22 cellular contexts compared by ENCODE assay signal in the genomic region with DNA sequence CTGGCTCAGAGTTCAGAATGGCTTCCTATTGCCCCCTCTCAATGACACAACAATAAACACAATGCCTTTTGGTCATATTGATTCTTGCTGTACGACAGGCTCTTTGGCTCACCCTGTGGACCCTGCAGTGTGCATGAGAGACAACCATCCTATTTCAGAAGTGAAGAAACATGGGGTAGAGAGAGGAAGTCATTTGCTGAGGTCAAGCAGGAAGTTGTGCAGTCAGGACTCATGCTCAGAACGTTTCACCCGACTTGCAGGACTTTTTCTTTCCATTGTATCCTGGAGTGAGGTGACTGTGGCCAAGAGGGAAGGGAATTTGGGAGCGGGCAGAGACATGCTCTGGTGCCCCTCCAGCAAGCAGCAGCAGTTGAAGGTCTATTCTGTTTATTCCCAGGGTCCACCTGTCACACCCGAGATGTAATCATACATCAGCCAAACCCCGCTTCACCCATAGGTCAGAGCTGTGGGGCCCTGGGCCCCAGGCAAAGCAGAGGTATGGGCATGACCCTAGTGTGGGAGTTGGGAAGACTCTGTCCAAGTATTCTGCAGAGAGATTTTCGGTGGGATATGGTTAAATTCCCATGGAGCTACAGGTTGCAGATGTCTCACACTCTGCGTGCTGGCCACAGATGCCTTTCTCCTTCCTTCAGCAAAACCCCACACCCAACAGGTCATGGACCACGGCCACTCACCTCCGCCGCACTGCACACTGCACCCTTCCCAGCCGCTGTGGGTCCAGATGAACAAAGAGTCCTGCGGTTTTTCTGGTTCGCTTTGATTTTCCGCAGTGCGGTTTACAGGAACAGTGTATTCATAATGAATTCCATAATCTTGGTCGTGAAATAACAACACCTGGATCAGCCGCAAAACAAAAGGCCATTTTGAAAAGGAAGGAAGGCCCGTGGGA.
"Had no signal": no experiment of that assay in that cellular context is flagged by ENCODE, and none has a peak within 500 bp of the region (broad histone marks: within the 10 kb centered on the region; RNA-seq: fewer than 3 reads in every experiment).

No MANE protein-coding gene starts in this region.

- H3K27ac ChIP-seq: breast epithelium, gastroesophageal sphincter, sigmoid colon, stomach, transverse colon, uterus had no signal

- H3K27me3 ChIP-seq: breast epithelium, gastroesophageal sphincter, sigmoid colon, stomach, transverse colon, uterus had no signal

- H3K36me3 ChIP-seq: breast epithelium, gastroesophageal sphincter, sigmoid colon, stomach, transverse colon, uterus had no signal

- H3K4me1 ChIP-seq: breast epithelium, gastroesophageal sphincter, sigmoid colon, stomach, transverse colon, uterus had no signal

- H3K4me3 ChIP-seq: breast epithelium, gastroesophageal sphincter, sigmoid colon, smooth muscle cell, stomach, transverse colon, uterus had no signal

- H3K9me3 ChIP-seq: breast epithelium, gastroesophageal sphincter, sigmoid colon, transverse colon, uterus had no signal

- ATAC-seq: activated CD4-positive, alpha-beta T cell treated with anti-CD3 and anti-CD28 coated beads for 36 hours; gastroesophageal sphincter; stimulated activated memory B cell treated with anti-CD40 and anti-IgM and Interleukin-4, amounts not matched to agents 10 μg/mL and 1 μg/mL and 100 μg/mL, for 72 hours had no signal

- H3K4me2 ChIP-seq: smooth muscle cell had no signal

- DNase-seq: activated B cell treated with CpG ODN at 0.5 μM for 24 hours; activated CD4-positive, alpha-beta T cell treated with anti-CD3 and anti-CD28 coated beads for 36 hours; activated CD4-positive, alpha-beta T cell treated with anti-CD3 and anti-CD28 coated beads, Interleukin-2, amount 50 U/mL, for 48 hours; activated CD8-positive, alpha-beta memory T cell treated with anti-CD3 and anti-CD28 coated beads, Interleukin-2, amount 50 U/mL, for 48 hours; activated effector memory CD4-positive, alpha-beta T cell treated with Interleukin-2 at 50 U/mL for 16 hours; activated naive CD4-positive, alpha-beta T cell treated with anti-CD3 and anti-CD28 coated beads for 36 hours; activated naive CD8-positive, alpha-beta T cell treated with anti-CD3 and anti-CD28 coated beads, Interleukin-2, amount 10 ng/mL, durations not matched to agents 7 days and 5 days; activated T-cell treated with anti-CD3 and anti-CD28 coated beads, Interleukin-2, amount 50 U/mL, for 48 hours; amniotic stem cell; cortex of kidney; endodermal cell; hypothalamus; sigmoid colon; stimulated activated CD4-positive, alpha-beta T cell treated with anti-CD3 and anti-CD28 coated beads, Interleukin-15, amount 100 ng/mL, for 24 hours; stomach; T1000; transverse colon; uterus had no signal
